In genomic region chr21:38821248-38821647, GRCh38 we compare ENCODE assay signal across 18 cellular contexts. TPM values are rescaled to one million over a fixed set of nuclear protein-coding genes. Genes with fewer than 3 reads are reported as not detected.
DNase-seq lines count a peak whose midpoint lies in the region; ATAC-seq and TF ChIP-seq lines count a peak whose summit lies in the region.
"Had no signal": no experiment of that assay in that cellular context is flagged by ENCODE, and none has a peak within 500 bp of the region (broad histone marks: within the 10 kb centered on the region; RNA-seq: fewer than 3 reads in every experiment).

No MANE protein-coding gene starts in this region.

- no peaks in the 10 kb centered on the region for H3K9me2 ChIP-seq in MM.1S (replicated peaks; ENCODE audit: insufficient read depth, low read length)

- no peak overlapping the region for H3K4me3 ChIP-seq in left ventricle myocardium inferior
- H3K4me3 ChIP-seq in fibroblast of lung (replicated peaks in 1 of 4; ENCODE audit: control extremely low read depth in 1 of 4, insufficient read depth in 1 of 4, low read depth in 3 of 4, low read length in 4 of 4) = no peak overlapping the region
- H3K4me3 ChIP-seq in sigmoid colon = no peak overlapping the region
- H3K4me3 ChIP-seq in upper lobe of right lung = no peak overlapping the region
- H3K4me3 ChIP-seq in MM.1S (ENCODE audit: low read length) = no peak overlapping the region
- H3K4me3 ChIP-seq: testis had no signal

- TF ChIP-seq CTCF in left ventricle myocardium inferior (IDR thresholded peaks at IDR 0.05; ENCODE audit: borderline replicate concordance) (no peak), fibroblast of lung (conservative IDR thresholded peaks at IDR 0.05 in 1 of 2, IDR thresholded peaks at IDR 0.05 in 1 of 2; ENCODE audit: low read depth in 1 of 2, low read length in 2 of 2) (no peak), sigmoid colon (IDR thresholded peaks at IDR 0.05) (no peak), upper lobe of right lung (IDR thresholded peaks at IDR 0.05) (no peak), MM.1S (IDR thresholded peaks at IDR 0.05; ENCODE audit: low read length) (no peak)

- DNase-seq in left ventricle myocardium inferior (no peak), Right ventricle myocardium inferior (ENCODE audit: missing footprints) (no peak), fibroblast of lung (ENCODE audit: low read depth in 2 of 2) (no peak), sigmoid colon (no peak), upper lobe of right lung (no peak), MM.1S (no peak), cerebellum (ENCODE audit: low spot score) (no peak)
- no peak for DNase-seq in stimulated activated naive CD4-positive, alpha-beta T cell (lab: John Stamatoyannopoulos, UW)
- DNase-seq: C1 segment of cervical spinal cord; caudate nucleus; DMS 273 treated with DMSO at 0.1 percent for 48 hours; endodermal cell; Kasumi-1; NCI-H1105; NCI-H526; stimulated activated CD4-positive, alpha-beta T cell treated with anti-CD3 and anti-CD28 coated beads, Interleukin-4, amount 100 ng/mL, for 24 hours; testis had no signal

- H3K9ac ChIP-seq in fibroblast of lung (ENCODE audit: insufficient read depth, low read length) (no peak overlapping the region), MM.1S (ENCODE audit: low read length) (no peak overlapping the region)

- H3F3A ChIP-seq in MM.1S (ENCODE audit: insufficient read depth, low read length) = no peaks in the 10 kb centered on the region

- no peak overlapping the region for H2AFZ ChIP-seq in fibroblast of lung (ENCODE audit: low read length)
- H2AFZ ChIP-seq in MM.1S (ENCODE audit: low read length) = no peak overlapping the region

- H3K4me1 ChIP-seq in left ventricle myocardium inferior (peaks cover 79% of the 10 kb centered on the region), fibroblast of lung (ENCODE audit: control insufficient read depth, extremely low read depth, insufficient read depth, low read length) (peaks cover 42% of the 10 kb centered on the region), sigmoid colon (peaks cover 0 to 77% (median 57%) of the 10 kb centered on the region in 4 donors), upper lobe of right lung (peaks cover 56% of the 10 kb centered on the region), MM.1S (ENCODE audit: low read length) (no peaks in the 10 kb centered on the region)

- H3K9me3 ChIP-seq in left ventricle myocardium inferior (replicated peaks) (peaks cover 2% of the 10 kb centered on the region), fibroblast of lung (ENCODE audit: control insufficient read depth, insufficient read depth, low read depth, low read length) (no peaks in the 10 kb centered on the region), sigmoid colon (no peaks in the 10 kb centered on the region), upper lobe of right lung (no peaks in the 10 kb centered on the region), MM.1S (replicated peaks; ENCODE audit: insufficient read depth, low read length) (no peaks in the 10 kb centered on the region)
- H3K9me3 ChIP-seq: testis had no signal

- H3K27ac ChIP-seq in left ventricle myocardium inferior (replicated peaks) (peak overlapping the region; percentile 78), fibroblast of lung (ENCODE audit: insufficient read depth, low read length) (peak overlapping the region; percentile 86), sigmoid colon (peak overlapping the region; percentile 16 to 83 (median 78)), upper lobe of right lung (peak overlapping the region; percentile 71), MM.1S (ENCODE audit: low read length) (no peak overlapping the region)
- H3K27ac ChIP-seq: testis had no signal

- ATAC-seq in Right ventricle myocardium inferior (no peak), upper lobe of right lung (peak; percentile 8)
- ATAC-seq: activated T-helper 17 cell treated with anti-CD3 and anti-CD28 coated beads, Interleukin-2, amount 50 U/mL, for 72 hours had no signal

- intact Hi-C loops in left ventricle myocardium inferior (cut with micrococcal nuclease) = no loop called here
- intact Hi-C loops in Right ventricle myocardium inferior (cut with DNase I) = no loop called here
- intact Hi-C loops in sigmoid colon (cut with DNase I) = loop anchor here (5.0 kb wide), 1 partner anchor 1231 kb away; no protein-coding TSS in a partner anchor
- intact Hi-C loops in upper lobe of right lung (cut with DNase I) = no loop called here

- peaks cover 91% of the 10 kb centered on the region for H3K36me3 ChIP-seq in left ventricle myocardium inferior
- H3K36me3 ChIP-seq in fibroblast of lung (ENCODE audit: control insufficient read depth, insufficient read depth, low read length) = peaks cover 40% of the 10 kb centered on the region
- peaks cover 54 to 74% (median 65%) of the 10 kb centered on the region in 4 donors for H3K36me3 ChIP-seq in sigmoid colon
- H3K36me3 ChIP-seq in upper lobe of right lung = peaks cover 87% of the 10 kb centered on the region
- H3K36me3 ChIP-seq in MM.1S (replicated peaks; ENCODE audit: insufficient read depth, low read length) = no peaks in the 10 kb centered on the region

- TF ChIP-seq EP300 in sigmoid colon (IDR thresholded peaks at IDR 0.05) = no peak

- H3K4me2 ChIP-seq in fibroblast of lung (ENCODE audit: extremely low read depth, insufficient read depth, low read length) (no peak overlapping the region), MM.1S (ENCODE audit: low read depth, low read length) (no peak overlapping the region)

- H3K27me3 ChIP-seq in left ventricle myocardium inferior (ENCODE audit: low read depth) (no peaks in the 10 kb centered on the region), fibroblast of lung (ENCODE audit: control insufficient read depth, insufficient read depth, low read length) (no peaks in the 10 kb centered on the region), sigmoid colon (no peaks in the 10 kb centered on the region), upper lobe of right lung (no peaks in the 10 kb centered on the region), MM.1S (replicated peaks; ENCODE audit: insufficient read depth, low read length) (no peaks in the 10 kb centered on the region)
- H3K27me3 ChIP-seq: testis had no signal

- no peak for TF ChIP-seq POLR2A in sigmoid colon (IDR thresholded peaks at IDR 0.05)

- 40 to 73% methylated on average over 6 of the region's 6 CpGs for WGBS in sigmoid colon, 2 donors

- H4K20me1 ChIP-seq in fibroblast of lung (ENCODE audit: control insufficient read depth, extremely low read depth, insufficient read depth, low read length) = no peaks in the 10 kb centered on the region
- no peaks in the 10 kb centered on the region for H4K20me1 ChIP-seq in MM.1S (ENCODE audit: insufficient read depth, low read length)

- peaks cover 8% of the 10 kb centered on the region for H3K79me2 ChIP-seq in fibroblast of lung (ENCODE audit: control insufficient read depth, insufficient read depth, low read length)
- H3K79me2 ChIP-seq in MM.1S (ENCODE audit: low read length) = no peaks in the 10 kb centered on the region

RNA-seq across cellular contexts. Expression of gene ETS2, which starts 15.5 kb away (rescaled TPM):
- total RNA-seq in left ventricle myocardium inferior (40.9 TPM), Right ventricle myocardium inferior (51.5 TPM), fibroblast of lung (70.4 and 77.3 TPM in 2 replicates), sigmoid colon (100 to 1,000 TPM in 1 of 4 donors, 10 to 100 TPM in 3; 32.1 to 112 (median 41.7) TPM), upper lobe of right lung (195 TPM), cerebellum (15.7 TPM)
- polyA plus RNA-seq in fibroblast of lung (28.0 and 60.5 TPM in 2 replicates), sigmoid colon (100 to 1,000 TPM in 1 of 3 donors, 10 to 100 TPM in 2; 47.4 to 133 (median 83.3) TPM)
- 21.6 and 41.3 TPM in 2 replicates for polyA plus RNA-seq in fibroblast of lung (2012)
- 30.0 and 65.8 TPM in 2 replicates for polyA minus RNA-seq in fibroblast of lung (ENCODE audit: low replicate concordance)
